Comparison of ENCODE assay signal across 24 cellular contexts in genomic region chr11:114916406-114916805, GRCh38.
"Had no signal": no experiment of that assay in that cellular context is flagged by ENCODE, and none has a peak within 500 bp of the region (broad histone marks: within the 10 kb centered on the region; RNA-seq: fewer than 3 reads in every experiment).

No MANE protein-coding gene starts in this region.

- ATAC-seq: natural killer cell; psoas muscle; right cardiac atrium; right lobe of liver; stimulated activated effector memory CD8-positive, alpha-beta T cell treated with anti-CD3 and anti-CD28 coated beads, Interleukin-12 subunit alpha, Interleukin-12 subunit beta, amount 100 ng/mL, for 72 hours; stimulated activated naive B cell treated with anti-CD40 and anti-IgM and Interleukin-4, amounts not matched to agents 10 μg/mL and 1 μg/mL and 100 μg/mL, for 72 hours had no signal

- DNase-seq: natural killer cell; occipital lobe; ovary; psoas muscle; right cardiac atrium; right lobe of liver; sigmoid colon; small intestine; stimulated activated CD4-positive, alpha-beta T cell treated with anti-CD3 and anti-CD28 coated beads, Interleukin-15, amount 100 ng/mL, for 24 hours; stimulated activated CD4-positive, alpha-beta T cell treated with anti-CD3 and anti-CD28 coated beads, Interleukin-2, amount 100 ng/mL, for 24 hours; stimulated activated CD4-positive, alpha-beta T cell treated with anti-CD3 and anti-CD28 coated beads, Interleukin-2, amount 100 ng/mL, for 48 hours; stimulated activated CD4-positive, alpha-beta T cell treated with anti-CD3 and anti-CD28 coated beads, Interleukin-4, amount 100 ng/mL, for 24 hours; stimulated activated naive B cell treated with anti-CD40 and anti-IgM and Interleukin-4, amounts not matched to agents 10 μg/mL and 1 μg/mL and 100 μg/mL, for 72 hours; stimulated activated naive CD4-positive, alpha-beta T cell treated with Interleukin-2 at 50 U/mL for 16 hours; stomach; trophoblast cell; upper lobe of left lung; uterus had no signal

- H3K36me3 ChIP-seq: neural progenitor cell, ovary, right lobe of liver, sigmoid colon, stomach, thoracic aorta, thyroid gland, tibial nerve, upper lobe of left lung, uterus had no signal

- H3K27ac ChIP-seq: neural progenitor cell, ovary, parathyroid adenoma, psoas muscle, right lobe of liver, sigmoid colon, stomach, thoracic aorta, tibial nerve, upper lobe of left lung, uterus had no signal

- H3K9me3 ChIP-seq: ovary, psoas muscle, right lobe of liver, sigmoid colon, stomach, thoracic aorta, thyroid gland, tibial nerve, upper lobe of left lung, uterus had no signal

- H2AFZ ChIP-seq: neural progenitor cell, parathyroid adenoma had no signal

- H3K4me2 ChIP-seq: neural progenitor cell had no signal

- H3K9ac ChIP-seq: neural progenitor cell, parathyroid adenoma had no signal

- H3K4me1 ChIP-seq: neural progenitor cell, parathyroid adenoma, psoas muscle, right lobe of liver, sigmoid colon, stomach, tibial nerve, uterus had no signal

- H3K4me3 ChIP-seq: neural progenitor cell, ovary, psoas muscle, right lobe of liver, sigmoid colon, stomach, thoracic aorta, thyroid gland, tibial nerve, upper lobe of left lung, uterus had no signal

- H3K79me2 ChIP-seq: parathyroid adenoma had no signal

- H3K27me3 ChIP-seq: neural progenitor cell, ovary, right lobe of liver, sigmoid colon, stomach, thyroid gland, tibial nerve, upper lobe of left lung, uterus had no signal
